In the genomic region with DNA sequence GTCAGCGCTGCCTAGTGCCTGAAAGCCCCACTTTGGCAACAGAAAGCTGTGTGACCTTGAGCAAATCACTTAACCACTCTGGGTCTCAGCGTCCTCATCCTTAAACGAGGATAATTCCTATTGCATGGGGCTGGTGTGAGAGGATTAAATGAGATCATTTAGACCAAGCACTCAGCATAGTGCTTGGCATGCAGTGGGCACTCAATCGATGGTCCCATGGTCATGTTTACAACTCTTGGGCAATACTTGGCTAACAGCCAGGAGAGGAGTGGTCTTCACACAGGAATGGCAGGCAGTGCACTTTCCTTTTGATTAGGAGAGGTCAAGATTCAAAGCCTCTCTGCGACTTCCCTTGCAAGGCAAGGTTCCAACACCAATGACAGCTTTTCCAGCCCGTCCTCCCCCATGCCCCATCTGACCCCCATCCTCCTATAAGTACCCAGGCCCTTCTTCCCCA, we compare ENCODE assay signal across 8 cellular contexts. TPM values are rescaled to one million over a fixed set of nuclear protein-coding genes. Genes with fewer than 3 reads are reported as not detected.
A peak's percentile ranks its signal among the peaks of the same experiment; 100 is the strongest.
DNase-seq lines count a peak whose midpoint lies in the region; ATAC-seq and TF ChIP-seq lines count a peak whose summit lies in the region.
"Had no signal": no experiment of that assay in that cellular context is flagged by ENCODE, and none has a peak within 500 bp of the region (broad histone marks: within the 10 kb centered on the region; RNA-seq: fewer than 3 reads in every experiment).

No MANE protein-coding gene starts in this region.

- H3F3A ChIP-seq in PC-9 (ENCODE audit: insufficient read depth, low read depth) = peaks cover 44% of the 10 kb centered on the region

- H3K18ac ChIP-seq in H9 (ENCODE audit: insufficient read length, low read depth, low read length) = no peak overlapping the region

- no peak overlapping the region for H2BK15ac ChIP-seq in H9 (ENCODE audit: low read depth, low read length)

- peak overlapping the region; percentile 47 to 68; a peak in 4 of 5 replicates for H3K4me3 Mint-ChIP-seq in H9

- H2AFZ ChIP-seq in H9 (ENCODE audit: low read length) = no peak overlapping the region
- no peak overlapping the region for H2AFZ ChIP-seq in PC-9

- no peak overlapping the region; the same call in 1 of the 2 replicates for H3K14ac ChIP-seq in H9 (ENCODE audit: insufficient read depth, low read length)

- H3K27ac Mint-ChIP-seq in H9 = peak overlapping the region in 1 of 3 experiments; percentile 23; a peak in 1 of 7 replicates

- H3K36me3 ChIP-seq in PC-9 (ENCODE audit: low read depth) = peaks cover 18% of the 10 kb centered on the region

- no peak overlapping the region for H2BK5ac ChIP-seq in H9 (ENCODE audit: insufficient read length, low read length)

- no peaks in the 10 kb centered on the region for H3K79me1 ChIP-seq in H9 (ENCODE audit: insufficient read depth, low read depth, low read length, poor library complexity, severe bottlenecking)

- no peak overlapping the region for H3K56ac ChIP-seq in H9 (ENCODE audit: insufficient read length, low read depth, low read length)

- no peak overlapping the region for H4K91ac ChIP-seq in H9 (ENCODE audit: insufficient read length, low read depth, low read length)

- no peak for DNase-seq in H9
- no peak for DNase-seq in PC-9
- peak; percentile 64 for DNase-seq in fibroblast of peridontal ligament (ENCODE audit: extremely low read depth)
- DNase-seq in sciatic nerve (ENCODE audit: low spot score) = no peak
- no peak for DNase-seq in stimulated activated CD4-positive, alpha-beta T cell treated with anti-CD3 and anti-CD28 coated beads, Interleukin-15, amount 100 ng/mL, for 24 hours
- no peak for DNase-seq in SW 1271 (lab: John Stamatoyannopoulos, UW)

- ATAC-seq in sciatic nerve (peak; percentile 14), GM21786 (IDR thresholded peaks at IDR 0.05; ENCODE audit: unreplicated experiment) (no peak)

- H3T11ph ChIP-seq in H9 (ENCODE audit: low read length) = no peak overlapping the region

- H4K5ac ChIP-seq in H9 (ENCODE audit: insufficient read length, low read depth, low read length) = no peak overlapping the region

- H3K27me3 ChIP-seq in H9 (ENCODE audit: insufficient read depth, low read length) (no peaks in the 10 kb centered on the region), PC-9 (ENCODE audit: insufficient read depth, low read depth) (no peaks in the 10 kb centered on the region)

- H2BK120ac ChIP-seq in H9 (ENCODE audit: low read depth, low read length, poor library complexity, severe bottlenecking) = no peak overlapping the region

- intact Hi-C loops in PC-9 (cut with micrococcal nuclease; ENCODE audit: unreplicated experiment) (loop anchor here (1.0 kb wide), 4 partner anchors 12 to 194 kb away; no protein-coding TSS in a partner anchor), sciatic nerve (cut with DNase I) (no loop called here)

- no peak overlapping the region for H2BK12ac ChIP-seq in H9 (ENCODE audit: insufficient read length, low read depth, low read length)

- H3K23me2 ChIP-seq in H9 (ENCODE audit: insufficient read length, low read depth, low read length, poor library complexity, severe bottlenecking) = peaks cover 6% of the 10 kb centered on the region

- H3K4me2 ChIP-seq in H9 (ENCODE audit: insufficient read depth, insufficient read length, low read length) (peak overlapping the region; percentile 48), PC-9 (peak overlapping the region; percentile 95)

- no peak overlapping the region for H3K23ac ChIP-seq in H9 (ENCODE audit: insufficient read length, low read depth, low read length)

- H2AK5ac ChIP-seq in H9 (ENCODE audit: insufficient read length, low read length) = no peak overlapping the region

- peaks cover 5% of the 10 kb centered on the region; the same call in 1 of the 2 replicates for H3K79me2 ChIP-seq in H9 (ENCODE audit: insufficient read depth, low read length)
- H3K79me2 ChIP-seq in PC-9 (ENCODE audit: low read depth) = peaks cover 46% of the 10 kb centered on the region

- no peaks in the 10 kb centered on the region for H3K27me3 Mint-ChIP-seq in H9 (ENCODE audit: low read depth)

- H3K4ac ChIP-seq in H9 (ENCODE audit: low read depth, low read length) = no peak overlapping the region

- no CpG with 5 or more reads among the region's 6 CpGs for WGBS in H9 (ENCODE audit: extremely low coverage, insufficient read length, low lambda C conversion rate)

- TF ChIP-seq CTCF in H9 (conservative IDR thresholded peaks at IDR 0.05) = no peak
- no peak for TF ChIP-seq CTCF in PC-9 (conservative IDR thresholded peaks at IDR 0.05)

- BruUV-seq in PC-9 (replicated peaks; lab: Mats Ljungman, UMichigan) = no TSS peak

- H3K9me3 Mint-ChIP-seq in H9 = no peaks in the 10 kb centered on the region

- H3K4me1 Mint-ChIP-seq in H9 = peaks cover 24 to 25% of the 10 kb centered on the region in 2 experiments

- no peaks in the 10 kb centered on the region for H3K9me3 ChIP-seq in H9 (ENCODE audit: control insufficient read depth, low read depth, low read length)
- no peaks in the 10 kb centered on the region for H3K9me3 ChIP-seq in PC-9 (ENCODE audit: insufficient read depth, low read depth)

- no peaks in the 10 kb centered on the region for H4K20me1 ChIP-seq in H9 (ENCODE audit: control insufficient read depth, insufficient read depth, insufficient read length)
- H4K20me1 ChIP-seq in PC-9 (ENCODE audit: insufficient read depth) = peaks cover 44% of the 10 kb centered on the region

- H3K4me3 ChIP-seq in PC-9 = peak overlapping the region; percentile 57

- CTCF ChIA-PET in PC-9 (lab: Charles Lee) = no interaction called here

- H3K9ac ChIP-seq in H9 (ENCODE audit: extremely low read depth, insufficient read length, low read length) = no peak overlapping the region

- no peak overlapping the region for H4K8ac ChIP-seq in H9 (replicated peaks; ENCODE audit: insufficient read length, low read depth, low read length)

- POLR2A ChIA-PET in PC-9 (lab: Charles Lee; ENCODE audit: unreplicated experiment) = interaction anchor here (0.5 to 1.2 kb wide), 3 partner anchors 15 to 196 kb away, joined by 3 to 9 read pairs (median 6); no protein-coding TSS in a partner anchor

- no peak overlapping the region for H2BK20ac ChIP-seq in H9 (ENCODE audit: low read depth, low read length, poor library complexity, severe bottlenecking)

- H3K4me1 ChIP-seq in H9 (ENCODE audit: insufficient read depth, low read length) (peaks cover 13% of the 10 kb centered on the region), PC-9 (replicated peaks; ENCODE audit: insufficient read depth) (peaks cover 54% of the 10 kb centered on the region)

- no peak overlapping the region for H3K27ac ChIP-seq in H9 (ENCODE audit: insufficient read length, low read depth, low read length)
- peak overlapping the region; percentile 67 for H3K27ac ChIP-seq in PC-9

- H3K36me3 Mint-ChIP-seq in H9 (ENCODE audit: insufficient read depth in 1 of 3, low read depth in 3 of 3) = peaks cover 35 to 59% (median 41%) of the 10 kb centered on the region in 3 experiments

- no peaks in the 10 kb centered on the region for H3K9me2 ChIP-seq in PC-9 (ENCODE audit: insufficient read depth)

RNA-seq across cellular contexts. Expression of gene TNKS1BP1, which starts 14.1 kb away (rescaled TPM):
- total RNA-seq in H9 (2021) (130 and 140 TPM in 2 replicates), PC-9 (2021) (181 and 218 TPM in 2 replicates), sciatic nerve (178 TPM)

RNA-seq across cellular contexts. Expression of gene SSRP1, which starts 25.0 kb away (rescaled TPM):
- total RNA-seq in H9 (2021) (202 and 205 TPM in 2 replicates), PC-9 (2021) (286 and 290 TPM in 2 replicates), sciatic nerve (54.9 TPM)

RNA-seq across cellular contexts. Expression of gene P2RX3, which starts 27.5 kb away (rescaled TPM):
- total RNA-seq in H9 (2021) (0.15 and 0.22 TPM in 2 replicates), PC-9 (2021) (not detected in 2 replicates), sciatic nerve (not detected)
- total RNA-seq: HT1080 had no signal
